20 cellular contexts compared by ENCODE assay signal in the genomic region with DNA sequence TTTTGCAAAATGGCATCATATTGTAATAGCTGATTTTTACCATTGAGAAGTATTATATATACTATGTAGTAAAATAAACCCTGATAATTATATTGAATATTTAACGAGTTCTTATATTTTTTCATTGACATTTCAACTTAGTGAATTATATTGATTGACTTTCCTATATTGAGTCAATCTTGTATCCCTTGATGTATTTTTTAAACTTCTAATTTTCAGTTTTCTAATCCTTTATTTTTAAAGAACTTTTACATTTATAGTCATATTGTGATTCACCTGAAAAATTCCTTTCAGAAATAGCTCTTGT. TPM values are rescaled to one million over a fixed set of nuclear protein-coding genes. Genes with fewer than 3 reads are reported as not detected.
DNase-seq lines count a peak whose midpoint lies in the region; FAIRE-seq and TF ChIP-seq lines count a peak whose summit lies in the region.
"Had no signal": no experiment of that assay in that cellular context is flagged by ENCODE, and none has a peak within 500 bp of the region (broad histone marks: within the 10 kb centered on the region; RNA-seq: fewer than 3 reads in every experiment).

No MANE protein-coding gene starts in this region.

- H3K36me3 ChIP-seq in kidney (ENCODE audit: control insufficient read depth in 1 of 2, insufficient read depth in 2 of 2, low read length in 2 of 2) (no peaks in the 10 kb centered on the region), esophagus squamous epithelium (no peaks in the 10 kb centered on the region)
- H3K36me3 ChIP-seq: BLaER1 treated with 17β-estradiol and CSF1 and Interleukin-3, amounts not matched to agents 10 nM and 100 nM had no signal

- intact Hi-C loops in kidney (cut with DNase I): no loop called here
- intact Hi-C loops in esophagus squamous epithelium (cut with DNase I): no loop called here

- H3K27ac ChIP-seq in C4-2B (no peak overlapping the region), RWPE1 (no peak overlapping the region), kidney (ENCODE audit: low read depth in 2 of 2, low read length in 2 of 2) (no peak overlapping the region), esophagus squamous epithelium (no peak overlapping the region)

- no peak overlapping the region for H3K9ac ChIP-seq in kidney (ENCODE audit: low read length in 2 of 2)

- TF ChIP-seq POLR2A in esophagus squamous epithelium (IDR thresholded peaks at IDR 0.05): no peak

- CTCF ChIA-PET in RWPE1 (lab: Yijun Ruan, JAX): interaction anchor here (0.6 to 1.4 kb wide), 5 partner anchors 78 to 260 kb away, joined by 3 to 7 read pairs (median 5); no protein-coding TSS in a partner anchor

- peak; percentile 75 for FAIRE-seq in colon (lab: Jason Lieb, UNC)
- peak; percentile 95 for FAIRE-seq in kidney (lab: Jason Lieb, UNC)
- FAIRE-seq: D721Med, GM12892, H1, HepG2 had no signal

- no peak for DNase-seq in RWPE1 (ENCODE audit: low spot score)
- no peak for DNase-seq in kidney
- no peak for DNase-seq in NCI-H526 treated with DMSO at 0.1 percent for 48 hours (lab: John Stamatoyannopoulos, UW)
- DNase-seq in GM19238 (ENCODE audit: insufficient read length, low spot score): no peak
- no peak for DNase-seq in esophagus squamous epithelium (lab: John Stamatoyannopoulos, UW)
- DNase-seq in OCI-M2 (lab: John Stamatoyannopoulos, UW; ENCODE audit: unreplicated experiment): no peak
- DNase-seq: 8988T; CD4-positive, alpha-beta T cell; H9 had no signal

- 84 to 93% methylated on average over 1 of the region's 1 CpG for WGBS in esophagus squamous epithelium, 2 donors

- H3K4me1 ChIP-seq in kidney (ENCODE audit: control insufficient read depth in 1 of 2, insufficient read depth in 1 of 2, low read depth in 1 of 2, low read length in 2 of 2) (no peaks in the 10 kb centered on the region), esophagus squamous epithelium (no peaks in the 10 kb centered on the region)
- H3K4me1 ChIP-seq: Caco-2 had no signal

- POLR2A ChIA-PET in RWPE1 (lab: Yijun Ruan, JAX; ENCODE audit: low non-redundant PET): no interaction called here

- TF ChIP-seq CTCF in C4-2B (conservative IDR thresholded peaks at IDR 0.05): peak; percentile 23
- TF ChIP-seq CTCF in RWPE1 (conservative IDR thresholded peaks at IDR 0.05; ENCODE audit: low read depth): peak; percentile 21; the same call in 1 of the 2 replicates
- TF ChIP-seq CTCF in kidney (IDR thresholded peaks at IDR 0.05; ENCODE audit: borderline replicate concordance, extremely low read depth, insufficient read depth): no peak
- no peak for TF ChIP-seq CTCF in esophagus squamous epithelium (IDR thresholded peaks at IDR 0.05)

- H3K9me3 ChIP-seq in kidney (ENCODE audit: control insufficient read depth in 1 of 2, low read length in 2 of 2): no peaks in the 10 kb centered on the region
- H3K9me3 ChIP-seq in esophagus squamous epithelium: no peaks in the 10 kb centered on the region
- H3K9me3 ChIP-seq: Caco-2 had no signal

- no peaks in the 10 kb centered on the region for H3K27me3 ChIP-seq in esophagus squamous epithelium
- H3K27me3 ChIP-seq: BLaER1 treated with 17β-estradiol and CSF1 and Interleukin-3, amounts not matched to agents 10 nM and 100 nM had no signal

- H3K4me3 ChIP-seq in kidney (ENCODE audit: low read length in 2 of 2): no peak overlapping the region
- H3K4me3 ChIP-seq in esophagus squamous epithelium: no peak overlapping the region
- H3K4me3 ChIP-seq: BLaER1 treated with 17β-estradiol and CSF1 and Interleukin-3, amounts not matched to agents 10 nM and 100 nM had no signal

RNA-seq across cellular contexts. Expression of a gene that starts 54.4 kb away (rescaled TPM):
- total RNA-seq in kidney (29.7 TPM), esophagus squamous epithelium (100 to 1,000 TPM in 1 of 4 donors, 10 to 100 TPM in 2, 1 to 10 TPM in 1; 9.5 to 152 (median 50.1) TPM)
- polyA plus RNA-seq in kidney (ENCODE audit: insufficient read depth, low read depth, low replicate concordance): 6.4 TPM
- total RNA-seq: B cell; Caco-2; CD4-positive, alpha-beta T cell had no signal
- polyA plus RNA-seq: HepG2, IgD-negative memory B cell had no signal

RNA-seq across cellular contexts. Expression of a gene that starts 58.2 kb away (rescaled TPM):
- not detected for total RNA-seq in kidney
- 0.80 TPM for polyA plus RNA-seq in kidney (ENCODE audit: insufficient read depth, low read depth, low replicate concordance)
- not detected for total RNA-seq in esophagus squamous epithelium
- total RNA-seq: A673; Caco-2; CD4-positive, alpha-beta T cell; HepG2 had no signal
- polyA plus RNA-seq: HepG2 had no signal

Comparison
In these comparisons a context has a peak if more than half of its experiments do, and no peak if none do; other contexts are left out.
1. CTCF ChIP-seq: peak in C4-2B (single experiment) and RWPE1 (single experiment); none in kidney (single experiment) and esophagus squamous epithelium (0 of 6).